Comparison of ENCODE assay signal across 1 cellular context in the genomic region with DNA sequence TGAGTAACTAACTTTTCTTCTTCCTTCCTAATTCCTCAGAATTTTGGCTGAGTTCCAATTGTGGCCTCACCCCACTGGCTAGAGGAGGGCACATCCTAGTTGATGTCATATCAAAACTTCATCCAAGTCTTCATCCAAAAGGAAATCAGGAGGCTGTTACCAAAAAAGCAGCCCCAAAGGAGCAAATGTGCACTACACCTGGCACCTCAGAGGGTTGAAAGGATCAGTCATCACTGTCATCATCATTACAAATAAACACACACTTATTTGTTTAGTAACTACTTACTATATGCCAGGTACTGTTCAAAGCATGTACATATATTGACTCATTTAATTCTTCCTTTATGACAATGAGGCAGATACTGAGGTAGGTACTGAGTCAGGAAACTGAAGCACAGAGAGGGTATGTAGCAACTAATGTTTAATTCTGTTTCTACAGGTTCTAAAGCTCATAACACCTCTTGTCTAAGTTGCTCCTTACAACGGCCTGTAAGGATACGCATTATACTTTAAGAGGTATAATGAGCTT.
TF ChIP-seq lines count a peak whose summit lies in the region.

No MANE protein-coding gene starts in this region.

TF ChIP-seq in A549, 52 proteins besides CTCF, POLR2A, EP300 and RAD21 (continued from another document):
- TF ChIP-seq, protein P1, sequence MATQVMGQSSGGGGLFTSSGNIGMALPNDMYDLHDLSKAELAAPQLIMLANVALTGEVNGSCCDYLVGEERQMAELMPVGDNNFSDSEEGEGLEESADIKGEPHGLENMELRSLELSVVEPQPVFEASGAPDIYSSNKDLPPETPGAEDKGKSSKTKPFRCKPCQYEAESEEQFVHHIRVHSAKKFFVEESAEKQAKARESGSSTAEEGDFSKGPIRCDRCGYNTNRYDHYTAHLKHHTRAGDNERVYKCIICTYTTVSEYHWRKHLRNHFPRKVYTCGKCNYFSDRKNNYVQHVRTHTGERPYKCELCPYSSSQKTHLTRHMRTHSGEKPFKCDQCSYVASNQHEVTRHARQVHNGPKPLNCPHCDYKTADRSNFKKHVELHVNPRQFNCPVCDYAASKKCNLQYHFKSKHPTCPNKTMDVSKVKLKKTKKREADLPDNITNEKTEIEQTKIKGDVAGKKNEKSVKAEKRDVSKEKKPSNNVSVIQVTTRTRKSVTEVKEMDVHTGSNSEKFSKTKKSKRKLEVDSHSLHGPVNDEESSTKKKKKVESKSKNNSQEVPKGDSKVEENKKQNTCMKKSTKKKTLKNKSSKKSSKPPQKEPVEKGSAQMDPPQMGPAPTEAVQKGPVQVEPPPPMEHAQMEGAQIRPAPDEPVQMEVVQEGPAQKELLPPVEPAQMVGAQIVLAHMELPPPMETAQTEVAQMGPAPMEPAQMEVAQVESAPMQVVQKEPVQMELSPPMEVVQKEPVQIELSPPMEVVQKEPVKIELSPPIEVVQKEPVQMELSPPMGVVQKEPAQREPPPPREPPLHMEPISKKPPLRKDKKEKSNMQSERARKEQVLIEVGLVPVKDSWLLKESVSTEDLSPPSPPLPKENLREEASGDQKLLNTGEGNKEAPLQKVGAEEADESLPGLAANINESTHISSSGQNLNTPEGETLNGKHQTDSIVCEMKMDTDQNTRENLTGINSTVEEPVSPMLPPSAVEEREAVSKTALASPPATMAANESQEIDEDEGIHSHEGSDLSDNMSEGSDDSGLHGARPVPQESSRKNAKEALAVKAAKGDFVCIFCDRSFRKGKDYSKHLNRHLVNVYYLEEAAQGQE (IDR thresholded peaks at IDR 0.05), result no peak
